In genomic region chr12:123633379-123634141, GRCh38 we compare ENCODE assay signal across 8 cellular contexts. TPM values are rescaled to one million over a fixed set of nuclear protein-coding genes. Genes with fewer than 3 reads are reported as not detected.
DNase-seq lines count a peak whose midpoint lies in the region; ATAC-seq lines count a peak whose summit lies in the region.

TSS of gene EIF2B1 (minus strand) at chr12:123633686. CDS start at chr12:123633557, 129 bp downstream.
TSS of gene GTF2H3 (plus strand) at chr12:123633829. CDS start at chr12:123633860, 31 bp downstream.

- H3K36me3 ChIP-seq in BLaER1, result peaks cover 37% of the 10 kb centered on the region

- peaks cover 27% of the 10 kb centered on the region for H3K36me3 Mint-ChIP-seq in activated CD4-positive, alpha-beta T cell treated with anti-CD3 and anti-CD28 coated beads, Interleukin-2, amount 10 ng/mL, durations not matched to agents 7 days and 5 days (ENCODE audit: low read depth)

- H3K4me2 ChIP-seq in BLaER1, result peak within 1 kb of the TSS; percentile 95

- DNase-seq in NCI-H69 (lab: John Stamatoyannopoulos, UW), result peak; percentile 99
- DNase-seq in activated CD4-positive, alpha-beta T cell treated with anti-CD3 and anti-CD28 coated beads, Interleukin-2, amount 10 ng/mL, durations not matched to agents 7 days and 5 days, result peak; percentile 98
- peak; percentile 73 for DNase-seq in cortex of kidney (lab: John Stamatoyannopoulos, UW)
- DNase-seq in left kidney (ENCODE audit: low read depth, low spot score), result peak; percentile 99
- peak; percentile 97 for DNase-seq in stimulated activated CD4-positive, alpha-beta T cell treated with anti-CD3 and anti-CD28 coated beads, Interleukin-2, amount 100 ng/mL, for 24 hours

- peak within 1 kb of the TSS; percentile 90 for H3K4me3 Mint-ChIP-seq in activated CD4-positive, alpha-beta T cell treated with anti-CD3 and anti-CD28 coated beads, Interleukin-2, amount 10 ng/mL, durations not matched to agents 7 days and 5 days

- CTCF ChIA-PET in activated CD4-positive, alpha-beta T cell treated with anti-CD3 and anti-CD28 coated beads, Interleukin-2, amount 10 ng/mL, durations not matched to agents 7 days and 5 days (lab: Charles Lee), result interaction anchor here (0.6 to 0.9 kb wide), 2 partner anchors 39 to 223 kb away, joined by 3 to 4 read pairs; no protein-coding TSS in a partner anchor

- peak; percentile 95 for ATAC-seq in GM19328 (IDR thresholded peaks at IDR 0.05; ENCODE audit: unreplicated experiment)
- ATAC-seq in HG03520 (IDR thresholded peaks at IDR 0.05; ENCODE audit: unreplicated experiment), result peak; percentile 97

- no peaks in the 10 kb centered on the region; the same call in 1 of the 2 replicates for H4K20me1 ChIP-seq in BLaER1

- H3K27me3 ChIP-seq in BLaER1, result no peaks in the 10 kb centered on the region

- peak within 1 kb of the TSS; percentile 99 for H3K27ac Mint-ChIP-seq in activated CD4-positive, alpha-beta T cell treated with anti-CD3 and anti-CD28 coated beads, Interleukin-2, amount 10 ng/mL, durations not matched to agents 7 days and 5 days

- peaks cover 34% of the 10 kb centered on the region for H3K4me1 Mint-ChIP-seq in activated CD4-positive, alpha-beta T cell treated with anti-CD3 and anti-CD28 coated beads, Interleukin-2, amount 10 ng/mL, durations not matched to agents 7 days and 5 days

- H3K9ac ChIP-seq in BLaER1, result peak within 1 kb of the TSS; percentile 93

- peaks cover 20% of the 10 kb centered on the region for H3K4me1 ChIP-seq in BLaER1

- no peaks in the 10 kb centered on the region for H3K9me3 ChIP-seq in BLaER1

- H3K27ac ChIP-seq in BLaER1, result peak within 1 kb of the TSS; percentile 86

- no peaks in the 10 kb centered on the region for H3K27me3 Mint-ChIP-seq in activated CD4-positive, alpha-beta T cell treated with anti-CD3 and anti-CD28 coated beads, Interleukin-2, amount 10 ng/mL, durations not matched to agents 7 days and 5 days

- H3K4me3 ChIP-seq in BLaER1, result peak within 1 kb of the TSS; percentile 90

- POLR2A ChIA-PET in activated CD4-positive, alpha-beta T cell treated with anti-CD3 and anti-CD28 coated beads, Interleukin-2, amount 10 ng/mL, durations not matched to agents 7 days and 5 days (lab: Charles Lee), result no interaction called here

- H3K9me3 Mint-ChIP-seq in activated CD4-positive, alpha-beta T cell treated with anti-CD3 and anti-CD28 coated beads, Interleukin-2, amount 10 ng/mL, durations not matched to agents 7 days and 5 days, result no peaks in the 10 kb centered on the region

RNA-seq across cellular contexts. Expression of gene EIF2B1, which starts in this region (rescaled TPM):
- total RNA-seq in activated CD4-positive, alpha-beta T cell treated with anti-CD3 and anti-CD28 coated beads, Interleukin-2, amount 10 ng/mL, durations not matched to agents 7 days and 5 days, result 10 to 100 TPM; 64.4 to 66.2 TPM

RNA-seq across cellular contexts. Expression of gene GTF2H3, which starts in this region (rescaled TPM):
- 10 to 100 TPM; 46.7 to 47.8 TPM for total RNA-seq in activated CD4-positive, alpha-beta T cell treated with anti-CD3 and anti-CD28 coated beads, Interleukin-2, amount 10 ng/mL, durations not matched to agents 7 days and 5 days

Comparison
In these comparisons a context has a peak if more than half of its experiments do, and no peak if none do; other contexts are left out.
1. Peak in every context shown above with its lines: DNase-seq, ATAC-seq, H3K4me3 ChIP-seq and H3K27ac ChIP-seq.